Comparison of ENCODE assay signal across 8 cellular contexts in the genomic region with DNA sequence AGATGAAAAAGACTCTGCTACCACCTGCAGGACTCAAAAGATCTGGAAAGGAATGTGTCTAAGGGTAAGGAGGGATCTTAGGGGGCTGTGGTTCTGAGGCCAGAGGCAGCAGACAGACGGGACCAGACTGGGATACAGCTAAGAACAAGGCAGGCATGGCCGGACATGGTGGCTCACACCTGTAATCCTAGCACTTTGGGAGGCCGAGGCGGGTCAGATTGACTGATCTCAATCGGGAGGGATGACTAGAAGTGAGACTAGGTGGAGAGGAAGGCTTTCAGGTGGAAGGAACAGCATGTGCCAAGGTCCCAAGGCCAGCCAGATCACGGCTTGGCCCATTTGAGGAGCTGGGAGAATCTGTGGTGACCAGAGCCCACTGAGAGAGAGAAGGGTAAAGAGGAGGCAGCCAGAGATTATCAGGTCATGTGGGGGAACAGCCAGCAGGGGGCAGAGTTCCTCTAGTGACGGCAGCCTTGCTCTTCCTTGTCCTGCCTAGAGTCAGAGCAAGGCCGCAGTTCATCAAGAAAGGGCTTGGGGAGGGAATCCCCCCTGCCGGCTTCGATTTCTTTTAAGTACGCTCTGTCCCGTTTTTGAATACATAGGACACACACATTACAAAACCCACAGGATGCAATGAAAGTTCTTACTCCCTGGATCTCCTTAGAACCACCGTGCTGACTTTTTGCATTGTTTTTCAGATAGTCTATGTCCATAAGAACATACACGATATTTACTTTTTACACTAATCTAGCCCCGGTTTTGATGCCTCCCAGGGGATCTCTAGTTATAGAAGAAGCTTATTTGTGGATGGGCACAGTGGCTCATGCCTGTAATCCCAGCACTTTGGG. TPM values are rescaled to one million over a fixed set of nuclear protein-coding genes. Genes with fewer than 3 reads are reported as not detected.
A peak's percentile ranks its signal among the peaks of the same experiment; 100 is the strongest.
DNase-seq lines count a peak whose midpoint lies in the region; ATAC-seq lines count a peak whose summit lies in the region.

No MANE protein-coding gene starts in this region.

- ATAC-seq in HG02798 (IDR thresholded peaks at IDR 0.05; ENCODE audit: poor library complexity, unreplicated experiment) (peak; percentile 29), GM19452 (IDR thresholded peaks at IDR 0.05; ENCODE audit: unreplicated experiment) (no peak)

- DNase-seq in Caki2 (ENCODE audit: low read depth) (peak; percentile 72), NCI-H526 treated with DMSO at 0.1 percent for 48 hours (lab: John Stamatoyannopoulos, UW) (peak; percentile 39), dedifferentiated amniotic fluid mesenchymal stem cell (ENCODE audit: extremely low spot score) (peak; percentile 75), medulla oblongata (ENCODE audit: extremely low spot score) (peak; percentile 90)
- peak; percentile 83 for DNase-seq in activated CD4-positive, alpha-beta T cell treated with anti-CD3 and anti-CD28 coated beads, Interleukin-2, amount 50 U/mL, for 1 hour
- peak; percentile 54 for DNase-seq in stimulated activated CD8-positive, alpha-beta memory T cell treated with anti-CD3 and anti-CD28 coated beads, Interleukin-12 subunit alpha, Interleukin-12 subunit beta, amount 100 ng/mL, for 24 hours (ENCODE audit: extremely low read depth)

- in situ Hi-C loops in Caki2 (cut with HindIII; ENCODE audit: low pct_unique_long_range_greater_than_20kb, low sequenced_read_pairs) = no loop called here

RNA-seq across cellular contexts. Expression of gene OLFML2A, which starts 2.6 kb away (rescaled TPM):
- 4.3 and 14.9 TPM in 2 replicates for total RNA-seq in Caki2 (2014; rRNA removed; shearing (Covaris generic); ENCODE audit: low replicate concordance)

RNA-seq across cellular contexts. Expression of gene NR6A1, which starts 3.2 kb away (rescaled TPM):
- 0.64 and 1.3 TPM in 2 replicates for total RNA-seq in Caki2 (2014; rRNA removed; shearing (Covaris generic); ENCODE audit: low replicate concordance)

Comparison
In these comparisons a context has a peak if more than half of its experiments do, and no peak if none do; other contexts are left out.
1. DNase-seq: peak in every context shown above with its lines; median percentile 90 in medulla oblongata; 83 in activated CD4-positive, alpha-beta T cell treated with anti-CD3 and anti-CD28 coated beads, Interleukin-2, amount 50 U/mL, for 1 hour; 75 in dedifferentiated amniotic fluid mesenchymal stem cell; 72 in Caki2; 54 in stimulated activated CD8-positive, alpha-beta memory T cell treated with anti-CD3 and anti-CD28 coated beads, Interleukin-12 subunit alpha, Interleukin-12 subunit beta, amount 100 ng/mL, for 24 hours; 39 in NCI-H526 treated with DMSO at 0.1 percent for 48 hours.